16 cellular contexts compared by ENCODE assay signal in genomic region chr7:65238785-65239184, GRCh38.
DNase-seq lines count a peak whose midpoint lies in the region; ATAC-seq and TF ChIP-seq lines count a peak whose summit lies in the region.
"Had no signal": no experiment of that assay in that cellular context is flagged by ENCODE, and none has a peak within 500 bp of the region (broad histone marks: within the 10 kb centered on the region; RNA-seq: fewer than 3 reads in every experiment).

No MANE protein-coding gene starts in this region.

- TF ChIP-seq EP300 in upper lobe of left lung (IDR thresholded peaks at IDR 0.05), result no peak

- H3K4me3 Mint-ChIP-seq in activated CD4-positive, alpha-beta T cell treated with anti-CD3 and anti-CD28 coated beads, Interleukin-2, amount 10 ng/mL, durations not matched to agents 24 days and 14 days, result no peak overlapping the region
- peak overlapping the region; percentile 26 for H3K4me3 Mint-ChIP-seq in osteocyte (ENCODE audit: unreplicated experiment)

- no peak for TF ChIP-seq POLR2A in upper lobe of left lung (IDR thresholded peaks at IDR 0.05)

- no peak overlapping the region for H3K27ac Mint-ChIP-seq in activated CD4-positive, alpha-beta T cell treated with anti-CD3 and anti-CD28 coated beads, Interleukin-2, amount 10 ng/mL, durations not matched to agents 24 days and 14 days
- no peak overlapping the region for H3K27ac Mint-ChIP-seq in osteocyte (ENCODE audit: unreplicated experiment)
- H3K27ac Mint-ChIP-seq: CD14-positive monocyte had no signal

- H3K36me3 Mint-ChIP-seq in activated CD4-positive, alpha-beta T cell treated with anti-CD3 and anti-CD28 coated beads, Interleukin-2, amount 10 ng/mL, durations not matched to agents 24 days and 14 days (ENCODE audit: low read depth), result no peaks in the 10 kb centered on the region
- no peaks in the 10 kb centered on the region for H3K36me3 Mint-ChIP-seq in osteocyte (ENCODE audit: unreplicated experiment)
- H3K36me3 Mint-ChIP-seq: CD14-positive monocyte had no signal

- H3K4me1 Mint-ChIP-seq in activated CD4-positive, alpha-beta T cell treated with anti-CD3 and anti-CD28 coated beads, Interleukin-2, amount 10 ng/mL, durations not matched to agents 24 days and 14 days, result peaks cover 2% of the 10 kb centered on the region
- peaks cover 7% of the 10 kb centered on the region for H3K4me1 Mint-ChIP-seq in osteocyte (ENCODE audit: unreplicated experiment)
- H3K4me1 Mint-ChIP-seq: CD14-positive monocyte had no signal

- TF ChIP-seq CTCF in osteocyte (IDR thresholded peaks at IDR 0.05) (no peak), upper lobe of left lung (IDR thresholded peaks at IDR 0.05) (no peak), mucosa of descending colon (IDR thresholded peaks at IDR 0.05) (no peak)

- peaks cover 17% of the 10 kb centered on the region for H3K27me3 Mint-ChIP-seq in activated CD4-positive, alpha-beta T cell treated with anti-CD3 and anti-CD28 coated beads, Interleukin-2, amount 10 ng/mL, durations not matched to agents 24 days and 14 days
- H3K27me3 Mint-ChIP-seq in osteocyte (ENCODE audit: unreplicated experiment), result peaks cover 3% of the 10 kb centered on the region

- H3K4me3 ChIP-seq in upper lobe of left lung (no peak overlapping the region), mucosa of descending colon (no peak overlapping the region)
- H3K4me3 ChIP-seq: K562 had no signal

- peak; percentile 46 for DNase-seq in activated CD4-positive, alpha-beta T cell treated with anti-CD3 and anti-CD28 coated beads, Interleukin-2, amount 10 ng/mL, durations not matched to agents 24 days and 14 days
- no peak for DNase-seq in activated CD4-positive, alpha-beta T cell treated with anti-CD3 and anti-CD28 coated beads for 1 hour
- peak; percentile 74 for DNase-seq in mesenteric fat pad (ENCODE audit: low spot score)
- DNase-seq in osteocyte (ENCODE audit: extremely low spot score, unreplicated experiment), result no peak
- no peak for DNase-seq in upper lobe of left lung
- DNase-seq in mucosa of descending colon, result no peak
- DNase-seq in NOMO-1 (lab: John Stamatoyannopoulos, UW; ENCODE audit: unreplicated experiment in 2 of 2), result no peak
- DNase-seq in RPMI8226, result no peak
- DNase-seq: COR-L47, DMS 273 treated with DMSO at 0.1 percent for 48 hours, GOT3, NCI-H1105, NCI-H1694, Peyer's patch had no signal

- no peaks in the 10 kb centered on the region for H3K9me3 Mint-ChIP-seq in activated CD4-positive, alpha-beta T cell treated with anti-CD3 and anti-CD28 coated beads, Interleukin-2, amount 10 ng/mL, durations not matched to agents 24 days and 14 days
- no peaks in the 10 kb centered on the region for H3K9me3 Mint-ChIP-seq in osteocyte (ENCODE audit: unreplicated experiment)

- intact Hi-C loops in activated CD4-positive, alpha-beta T cell treated with anti-CD3 and anti-CD28 coated beads, Interleukin-2, amount 10 ng/mL, durations not matched to agents 24 days and 14 days (cut with micrococcal nuclease), result no loop called here
- intact Hi-C loops in mucosa of descending colon (cut with DNase I, micrococcal nuclease), result no loop called here

- no peak overlapping the region for H3K27ac ChIP-seq in upper lobe of left lung
- H3K27ac ChIP-seq: Peyer's patch had no signal

- H3K36me3 ChIP-seq in upper lobe of left lung, result no peaks in the 10 kb centered on the region
- H3K36me3 ChIP-seq in mucosa of descending colon (ENCODE audit: low read depth), result no peaks in the 10 kb centered on the region
- H3K36me3 ChIP-seq: Peyer's patch had no signal

- H3K4me1 ChIP-seq in upper lobe of left lung, result peaks cover 0 to 10% (median 6%) of the 10 kb centered on the region in 4 donors
- H3K4me1 ChIP-seq in mucosa of descending colon (ENCODE audit: low read depth), result peaks cover 2% of the 10 kb centered on the region
- H3K4me1 ChIP-seq: Peyer's patch had no signal

- WGBS in upper lobe of left lung, 2 donors, result 96% methylated on average over 18 to 19 of the region's 19 CpGs

- H3K27me3 ChIP-seq in upper lobe of left lung, result no peaks in the 10 kb centered on the region
- H3K27me3 ChIP-seq: Peyer's patch had no signal

- ATAC-seq in upper lobe of left lung (ENCODE audit: low FRiP score in 2 of 2) (peak; percentile 5 to 20), mucosa of descending colon (no peak)
- ATAC-seq: K562 had no signal

- H3K9me3 ChIP-seq in upper lobe of left lung, result no peaks in the 10 kb centered on the region
- H3K9me3 ChIP-seq in mucosa of descending colon, result no peaks in the 10 kb centered on the region
- H3K9me3 ChIP-seq: Peyer's patch had no signal

Comparison
In these comparisons a context has a peak if more than half of its experiments do, and no peak if none do; other contexts are left out.
1. DNase-seq: peak in activated CD4-positive, alpha-beta T cell treated with anti-CD3 and anti-CD28 coated beads, Interleukin-2, amount 10 ng/mL, durations not matched to agents 24 days and 14 days (single experiment) and mesenteric fat pad (single experiment); none in activated CD4-positive, alpha-beta T cell treated with anti-CD3 and anti-CD28 coated beads for 1 hour (single experiment), osteocyte (single experiment), upper lobe of left lung (0 of 2), mucosa of descending colon (0 of 3), NOMO-1 (0 of 2) and RPMI8226 (single experiment).